In genomic region chr17:41822216-41823140, GRCh38 we compare ENCODE assay signal across 18 cellular contexts. TPM values are rescaled to one million over a fixed set of nuclear protein-coding genes. Genes with fewer than 3 reads are reported as not detected.
"Had no signal": no experiment of that assay in that cellular context is flagged by ENCODE, and none has a peak within 500 bp of the region (broad histone marks: within the 10 kb centered on the region; RNA-seq: fewer than 3 reads in every experiment).

No MANE protein-coding gene starts in this region.

- H3K27me3 ChIP-seq: upper lobe of right lung had no signal

- ATAC-seq: activated CD8-positive, alpha-beta T cell treated with anti-CD3 and anti-CD28 coated beads for 36 hours; upper lobe of right lung had no signal

- H3K4me1 Mint-ChIP-seq: naive B cell had no signal

- H3K4me3 ChIP-seq: psoas muscle, upper lobe of right lung had no signal

- H3K27ac Mint-ChIP-seq: activated CD8-positive, alpha-beta T cell treated with anti-CD3 and anti-CD28 coated beads for 36 hours; naive B cell; stimulated activated naive CD8-positive, alpha-beta T cell treated with anti-CD3 and anti-CD28 coated beads, Interleukin-15, Interleukin-2, amounts not matched to agents 100 ng/mL and 50 ng/mL, for 24 hours had no signal

- H3K27ac ChIP-seq: psoas muscle, upper lobe of right lung had no signal

- DNase-seq: activated CD8-positive, alpha-beta memory T cell treated with anti-CD3 and anti-CD28 coated beads, Interleukin-2, amount 50 U/mL, for 4 hours; activated CD8-positive, alpha-beta T cell treated with anti-CD3 and anti-CD28 coated beads for 36 hours; activated naive CD4-positive, alpha-beta T cell; central memory CD4-positive, alpha-beta T cell; cortex of kidney; effector CD8-positive, alpha-beta T cell; hippocampal formation; kidney glomerular epithelial cell; naive B cell; nucleus accumbens; psoas muscle; stimulated activated CD4-positive, alpha-beta T cell treated with anti-CD3 and anti-CD28 coated beads, Interleukin-12 subunit alpha, Interleukin-12 subunit beta, amount 100 ng/mL, for 4 hours; stimulated activated CD4-positive, alpha-beta T cell treated with anti-CD3 and anti-CD28 coated beads, Interleukin-2, amount 100 ng/mL, for 48 hours; T-helper 9 cell; upper lobe of right lung had no signal

- H3K9me3 Mint-ChIP-seq: activated CD8-positive, alpha-beta T cell treated with anti-CD3 and anti-CD28 coated beads for 36 hours; naive B cell; stimulated activated naive CD8-positive, alpha-beta T cell treated with anti-CD3 and anti-CD28 coated beads, Interleukin-15, Interleukin-2, amounts not matched to agents 100 ng/mL and 50 ng/mL, for 24 hours had no signal

- H3K36me3 Mint-ChIP-seq: naive B cell had no signal

- H3K9me3 ChIP-seq: psoas muscle, upper lobe of right lung had no signal

- H3K4me3 Mint-ChIP-seq: activated CD8-positive, alpha-beta T cell treated with anti-CD3 and anti-CD28 coated beads for 36 hours; stimulated activated naive CD8-positive, alpha-beta T cell treated with anti-CD3 and anti-CD28 coated beads, Interleukin-15, Interleukin-2, amounts not matched to agents 100 ng/mL and 50 ng/mL, for 24 hours had no signal

- H3K4me1 ChIP-seq: psoas muscle, upper lobe of right lung had no signal

- H3K27me3 Mint-ChIP-seq: activated CD8-positive, alpha-beta T cell treated with anti-CD3 and anti-CD28 coated beads for 36 hours; stimulated activated naive CD8-positive, alpha-beta T cell treated with anti-CD3 and anti-CD28 coated beads, Interleukin-15, Interleukin-2, amounts not matched to agents 100 ng/mL and 50 ng/mL, for 24 hours had no signal

RNA-seq across cellular contexts. Expression of gene KLHL10, which starts 15.1 kb away (rescaled TPM):
- total RNA-seq: epithelial cell of proximal tubule, lower leg skin, psoas muscle had no signal
